In the genomic region with DNA sequence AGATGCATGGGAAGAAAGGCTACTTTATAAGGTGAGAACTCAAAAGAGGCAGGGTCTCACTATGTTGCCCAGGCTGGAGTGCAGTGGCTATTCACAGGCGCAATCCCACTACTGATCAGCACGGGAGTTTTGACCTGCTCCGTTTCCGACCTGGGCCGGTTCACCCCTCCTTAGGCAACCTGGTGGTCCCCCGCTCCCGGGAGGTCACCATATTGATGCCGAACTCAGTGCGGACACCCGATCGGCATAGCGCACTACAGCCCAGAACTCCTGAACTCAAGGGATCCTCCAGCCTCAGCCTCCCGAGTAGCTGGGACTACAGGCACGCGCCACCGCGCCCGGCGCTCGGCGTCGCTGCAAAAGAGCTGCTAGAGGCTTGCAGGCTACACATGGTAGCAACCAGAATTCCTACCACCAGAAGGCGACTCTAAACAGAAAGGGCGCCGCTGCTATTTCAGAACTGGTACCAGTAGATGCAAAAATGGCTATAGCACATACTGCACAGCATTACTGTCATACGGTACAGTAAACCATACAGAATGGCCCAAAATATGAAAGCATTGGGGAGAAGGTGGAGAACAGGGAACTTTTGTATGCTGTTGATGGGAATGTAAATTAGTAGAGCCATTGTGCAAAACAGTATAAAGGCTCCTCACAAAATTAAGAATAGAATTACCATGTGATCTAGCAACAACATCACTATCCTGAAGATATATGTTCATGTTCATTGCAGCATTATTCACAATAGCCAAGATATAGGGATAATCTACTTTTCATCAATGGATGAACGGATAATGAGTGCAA, we compare ENCODE assay signal across 8 cellular contexts. TPM values are rescaled to one million over a fixed set of nuclear protein-coding genes. Genes with fewer than 3 reads are reported as not detected.
DNase-seq lines count a peak whose midpoint lies in the region; ATAC-seq and TF ChIP-seq lines count a peak whose summit lies in the region.

No MANE protein-coding gene starts in this region.

- H3K36me3 Mint-ChIP-seq in naive thymus-derived CD4-positive, alpha-beta T cell, result peaks cover 0 to 11% (median 5%) of the 10 kb centered on the region in 5 donors

- peaks cover 17% of the 10 kb centered on the region for H3K36me3 ChIP-seq in OCI-LY3 (replicated peaks; ENCODE audit: low read depth, low read length)
- peaks cover 5 to 14% (median 7%) of the 10 kb centered on the region in 3 experiments for H3K36me3 ChIP-seq in naive thymus-derived CD4-positive, alpha-beta T cell (ENCODE audit: control insufficient read depth in 2 of 3, insufficient read depth in 3 of 3, low read length in 3 of 3)

- CTCF ChIA-PET in naive thymus-derived CD4-positive, alpha-beta T cell (lab: Charles Lee), result interaction anchor here (0.5 to 4.1 kb wide), 15 partner anchors 8 to 392 kb away, joined by 3 to 86 read pairs (median 5); no protein-coding TSS in a partner anchor

- peaks cover 23 to 49% (median 46%) of the 10 kb centered on the region in 7 donors for H3K4me1 Mint-ChIP-seq in naive thymus-derived CD4-positive, alpha-beta T cell

- H3K9me3 ChIP-seq in OCI-LY3 (ENCODE audit: insufficient read depth, low read length), result no peaks in the 10 kb centered on the region
- no peaks in the 10 kb centered on the region for H3K9me3 ChIP-seq in naive thymus-derived CD4-positive, alpha-beta T cell (ENCODE audit: control insufficient read depth in 2 of 3, low read length in 3 of 3)

- POLR2A ChIA-PET in naive thymus-derived CD4-positive, alpha-beta T cell (lab: Charles Lee), result interaction anchor here (0.6 to 5.2 kb wide), 9 partner anchors 9 to 263 kb away, joined by 3 to 133 read pairs (median 5); a partner anchor contains a TSS

- peaks cover 19% of the 10 kb centered on the region for H3K4me1 ChIP-seq in OCI-LY3 (ENCODE audit: low read length)
- peaks cover 17 to 31% of the 10 kb centered on the region in 2 donors for H3K4me1 ChIP-seq in naive thymus-derived CD4-positive, alpha-beta T cell (ENCODE audit: control insufficient read depth in 2 of 2, insufficient read depth in 2 of 2, low read length in 2 of 2)

- H3K4me2 ChIP-seq in OCI-LY3 (ENCODE audit: low read length), result peak overlapping the region; percentile 84

- H3K9me3 Mint-ChIP-seq in naive thymus-derived CD4-positive, alpha-beta T cell, result peaks cover 0 to 2% (median 0%) of the 10 kb centered on the region in 11 donors

- H3K4me3 Mint-ChIP-seq in naive thymus-derived CD4-positive, alpha-beta T cell, result peak overlapping the region; percentile 93 to 100 (median 96)

- peaks cover 41% of the 10 kb centered on the region for H3K79me2 ChIP-seq in OCI-LY3 (ENCODE audit: low read length)

- ATAC-seq in HG03469 (IDR thresholded peaks at IDR 0.05; ENCODE audit: unreplicated experiment), result peak; percentile 36
- ATAC-seq in esophagus mucosa, result peak; percentile 78
- ATAC-seq in naive thymus-derived CD4-positive, alpha-beta T cell, result peak; percentile 78
- no peak for ATAC-seq in GM18520 (IDR thresholded peaks at IDR 0.05; ENCODE audit: unreplicated experiment)

- peak overlapping the region; percentile 91 for H3K4me3 ChIP-seq in OCI-LY3 (ENCODE audit: low read length)
- H3K4me3 ChIP-seq in naive thymus-derived CD4-positive, alpha-beta T cell (ENCODE audit: low read length), result peak overlapping the region; percentile 86

- H3K27me3 Mint-ChIP-seq in naive thymus-derived CD4-positive, alpha-beta T cell, result no peaks in the 10 kb centered on the region

- peak; percentile 65 for TF ChIP-seq CTCF in OCI-LY3 (IDR thresholded peaks at IDR 0.05; ENCODE audit: low read depth, low read length)

- H3K27ac Mint-ChIP-seq in naive thymus-derived CD4-positive, alpha-beta T cell, result peak overlapping the region; percentile 21 to 99 (median 95)

- DNase-seq in GM03348 (ENCODE audit: low spot score), result peak; percentile 66
- DNase-seq in activated T-cell treated with anti-CD3 and anti-CD28 coated beads, Interleukin-2, amount 50 U/mL, for 1 hour, result peak; percentile 73
- DNase-seq in naive thymus-derived CD4-positive, alpha-beta T cell, result peak; percentile 51 to 82 (median 75)
- peak; percentile 36 to 55 for DNase-seq in stimulated activated CD8-positive, alpha-beta memory T cell treated with anti-CD3 and anti-CD28 coated beads, Interleukin-7, amount 100 ng/mL, for 48 hours (ENCODE audit: extremely low read depth in 1 of 2, low read depth in 1 of 2)

- no peak overlapping the region for H3K27ac ChIP-seq in OCI-LY3 (ENCODE audit: low read length)
- no peak overlapping the region for H3K27ac ChIP-seq in naive thymus-derived CD4-positive, alpha-beta T cell (ENCODE audit: low read depth, low read length)

- no peaks in the 10 kb centered on the region for H3K27me3 ChIP-seq in OCI-LY3 (ENCODE audit: low read depth, low read length)
- H3K27me3 ChIP-seq in naive thymus-derived CD4-positive, alpha-beta T cell (ENCODE audit: control insufficient read depth in 2 of 2, insufficient read depth in 2 of 2, low read length in 2 of 2), result no peaks in the 10 kb centered on the region

- intact Hi-C loops in naive thymus-derived CD4-positive, alpha-beta T cell (cut with micrococcal nuclease), result loop anchor here (1.0 to 5.0 kb wide), 16 partner anchors 8 to 679 kb away; a partner anchor contains a TSS

- peaks cover 4% of the 10 kb centered on the region for H4K20me1 ChIP-seq in OCI-LY3 (ENCODE audit: insufficient read depth, low read length)

- H2AFZ ChIP-seq in OCI-LY3 (ENCODE audit: low read depth, low read length), result peak overlapping the region; percentile 100

- peak overlapping the region; percentile 90; the same call in 1 of the 2 replicates for H3K9ac ChIP-seq in OCI-LY3 (ENCODE audit: low read length)

RNA-seq across cellular contexts. Expression of a gene that starts 1.2 kb away (rescaled TPM):
- total RNA-seq in esophagus mucosa, result 40.1 TPM
- 100 to 1,000 TPM in 4 of 5 experiments, 10 to 100 TPM in 1; 88.6 to 127 (median 105) TPM for total RNA-seq in naive thymus-derived CD4-positive, alpha-beta T cell
- polyA plus RNA-seq in naive thymus-derived CD4-positive, alpha-beta T cell, result 10 to 100 TPM; 36.8 to 42.8 TPM

RNA-seq across cellular contexts. Expression of a gene that starts 39.1 kb away (rescaled TPM):
- 144 TPM for total RNA-seq in esophagus mucosa
- 100 to 1,000 TPM in 1 of 5 experiments, 10 to 100 TPM in 4; 61.9 to 173 (median 77.6) TPM for total RNA-seq in naive thymus-derived CD4-positive, alpha-beta T cell
- 100 to 1,000 TPM in 1 of 2 donors, 10 to 100 TPM in 1; 90.6 to 105 TPM for polyA plus RNA-seq in naive thymus-derived CD4-positive, alpha-beta T cell
